ENCODE assay signal across 9 cellular contexts in genomic region chr19:14004619-14005380, GRCh38. TPM values are rescaled to one million over a fixed set of nuclear protein-coding genes. Genes with fewer than 3 reads are reported as not detected.
DNase-seq lines count a peak whose midpoint lies in the region; ATAC-seq, FAIRE-seq and TF ChIP-seq lines count a peak whose summit lies in the region.
"Had no signal": no experiment of that assay in that cellular context is flagged by ENCODE, and none has a peak within 500 bp of the region (broad histone marks: within the 10 kb centered on the region; RNA-seq: fewer than 3 reads in every experiment).

No MANE protein-coding gene starts in this region.

- H2AFZ ChIP-seq in neuron (ENCODE audit: low read depth, low read length) = no peak overlapping the region

- no peaks in the 10 kb centered on the region for H3K9me3 ChIP-seq in T-helper 17 cell (ENCODE audit: control insufficient read depth, low read length, poor library complexity, severe bottlenecking)
- peaks cover 4% of the 10 kb centered on the region for H3K9me3 ChIP-seq in neuron (ENCODE audit: low read length)

- DNase-seq in GM19239 (ENCODE audit: insufficient read length, low spot score) (no peak), T-helper 17 cell (no peak), fibroblast of villous mesenchyme (ENCODE audit: low read depth) (peak; percentile 21), NCI-H2171 (lab: John Stamatoyannopoulos, UW) (no peak), NCI-H446 treated with DMSO at 0.1 percent for 48 hours (lab: John Stamatoyannopoulos, UW) (no peak), KG1 (lab: John Stamatoyannopoulos, UW) (no peak)

- no peaks in the 10 kb centered on the region for H3K27me3 Mint-ChIP-seq in T-helper 17 cell

- no peaks in the 10 kb centered on the region for H3K36me3 ChIP-seq in neuron (ENCODE audit: insufficient read depth, low read length)

- H3K36me3 Mint-ChIP-seq in T-helper 17 cell (ENCODE audit: low read depth) = no peaks in the 10 kb centered on the region

- no peaks in the 10 kb centered on the region for H3K27me3 ChIP-seq in neuron (ENCODE audit: insufficient read depth, low read length)

- H3K27ac Mint-ChIP-seq in T-helper 17 cell = peak overlapping the region; percentile 99

- peak; percentile 81 for FAIRE-seq in GM19239 (lab: Jason Lieb, UNC)

- peak overlapping the region; percentile 77 for H3K4me3 ChIP-seq in fibroblast of villous mesenchyme (ENCODE audit: low read depth, low read length)
- peak overlapping the region; percentile 79 for H3K4me3 ChIP-seq in neuron (ENCODE audit: low read length)

- no peaks in the 10 kb centered on the region for H3K4me1 ChIP-seq in neuron (ENCODE audit: insufficient read depth, low read length)

- ATAC-seq in T-helper 17 cell (no peak), HG03045 (IDR thresholded peaks at IDR 0.05; ENCODE audit: unreplicated experiment) (no peak)

- H3K4me3 Mint-ChIP-seq in T-helper 17 cell = peak overlapping the region; percentile 93

- peaks cover 45% of the 10 kb centered on the region for H3K4me1 Mint-ChIP-seq in T-helper 17 cell

- TF ChIP-seq CTCF in fibroblast of villous mesenchyme (IDR thresholded peaks at IDR 0.05; ENCODE audit: insufficient read depth, low read depth, low read length) = no peak

RNA-seq across cellular contexts. Expression of gene RFX1, which starts 1.3 kb away (rescaled TPM):
- 10 to 100 TPM; 23.3 to 24.7 TPM for total RNA-seq in T-helper 17 cell
- 2.3 and 2.6 TPM in 2 replicates for total RNA-seq in fibroblast of villous mesenchyme

RNA-seq across cellular contexts. Expression of gene RLN3, which starts 23.1 kb away (rescaled TPM):
- total RNA-seq in T-helper 17 cell (not detected), fibroblast of villous mesenchyme (not detected in 2 replicates)
- total RNA-seq: T-helper 1 cell treated with Interleukin-12 subunit alpha and Interleukin-12 subunit beta and Interleukin-4 antibody, amounts not matched to agents 30 ng/mL and 1 ng/mL, for 36 hours had no signal

RNA-seq across cellular contexts. Expression of gene IL27RA, which starts 26.8 kb away (rescaled TPM):
- total RNA-seq in T-helper 17 cell (10 to 100 TPM; 39.6 to 51.6 TPM), fibroblast of villous mesenchyme (2.9 and 3.9 TPM in 2 replicates)

RNA-seq across cellular contexts. Expression of gene DCAF15, which starts 52.5 kb away (rescaled TPM):
- 10 to 100 TPM; 88.2 to 95.8 TPM for total RNA-seq in T-helper 17 cell
- 13.4 and 13.9 TPM in 2 replicates for total RNA-seq in fibroblast of villous mesenchyme

RNA-seq across cellular contexts. Expression of gene PALM3, which starts 57.1 kb away (rescaled TPM):
- total RNA-seq in T-helper 17 cell = not detected
- total RNA-seq in fibroblast of villous mesenchyme = under 0.01 TPM in 1 of 2 replicates, not detected in the other
- total RNA-seq: T-helper 1 cell treated with Interleukin-12 subunit alpha and Interleukin-12 subunit beta and Interleukin-4 antibody, amounts not matched to agents 30 ng/mL and 1 ng/mL, for 36 hours had no signal
